19 cellular contexts compared by ENCODE assay signal in the genomic region with DNA sequence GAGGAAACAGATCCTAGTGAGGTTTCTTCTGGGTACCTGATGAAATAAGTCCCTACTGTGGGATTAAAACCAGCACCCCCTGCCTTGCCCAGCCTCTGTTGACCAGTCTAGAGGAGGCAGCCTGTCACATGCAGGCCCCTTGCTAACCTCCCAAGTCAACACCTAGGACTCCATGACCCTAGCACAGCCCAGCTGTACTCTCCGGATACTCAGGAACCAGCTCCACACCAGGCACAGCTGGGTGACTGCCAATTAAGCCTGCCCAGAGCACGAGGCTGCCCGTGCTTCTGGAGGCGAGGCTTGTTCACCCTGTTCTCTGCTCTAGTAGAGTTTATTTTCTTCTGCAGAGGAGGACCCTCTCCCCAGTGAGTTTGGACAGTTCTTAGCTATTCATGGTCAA.
DNase-seq lines count a peak whose midpoint lies in the region; ATAC-seq and TF ChIP-seq lines count a peak whose summit lies in the region.
"Had no signal": no experiment of that assay in that cellular context is flagged by ENCODE, and none has a peak within 500 bp of the region (broad histone marks: within the 10 kb centered on the region; RNA-seq: fewer than 3 reads in every experiment).

No MANE protein-coding gene starts in this region.

- H3K4me1 ChIP-seq in ascending aorta (peaks cover 0 to 11% of the 10 kb centered on the region in 2 donors), left ventricle myocardium inferior (peaks cover 37% of the 10 kb centered on the region)
- H3K4me1 ChIP-seq: uterus had no signal

- H3K4me3 ChIP-seq in ascending aorta (peak overlapping the region in 1 of 2 donors; percentile 4), left ventricle myocardium inferior (no peak overlapping the region), foreskin fibroblast (ENCODE audit: low read depth in 1 of 2, low read length in 2 of 2) (no peak overlapping the region)
- H3K4me3 ChIP-seq: cardiac muscle cell, skin epidermis, uterus had no signal

- H3K9me3 ChIP-seq in ascending aorta (no peaks in the 10 kb centered on the region), left ventricle myocardium inferior (replicated peaks) (no peaks in the 10 kb centered on the region)
- H3K9me3 ChIP-seq: uterus had no signal

- H3K27ac ChIP-seq in ascending aorta (peak overlapping the region; percentile 15 to 57), left ventricle myocardium inferior (replicated peaks) (no peak overlapping the region)
- H3K27ac ChIP-seq: cardiac muscle cell, skin epidermis, uterus, WERI-Rb-1 had no signal

- intact Hi-C loops in ascending aorta (cut with DNase I): no loop called here
- intact Hi-C loops in left ventricle myocardium inferior (cut with micrococcal nuclease): no loop called here

- H3K36me3 ChIP-seq in ascending aorta (no peaks in the 10 kb centered on the region), left ventricle myocardium inferior (no peaks in the 10 kb centered on the region)
- H3K36me3 ChIP-seq: cardiac muscle cell, uterus, WERI-Rb-1 had no signal

- DNase-seq in Ammon's horn (ENCODE audit: low spot score) (peak; percentile 50), ascending aorta (ENCODE audit: low spot score in 2 of 2) (peak in 1 of 2 donors; percentile 68), left ventricle myocardium inferior (peak; percentile 64), pons (ENCODE audit: low spot score) (peak; percentile 49), foreskin fibroblast (no peak)
- DNase-seq: activated CD8-positive, alpha-beta T cell treated with anti-CD3 and anti-CD28 coated beads for 36 hours; activated naive CD8-positive, alpha-beta T cell treated with anti-CD3 and anti-CD28 coated beads for 36 hours; activated T-cell treated with anti-CD3 and anti-CD28 coated beads, Interleukin-2, amount 50 U/mL, for 72 hours; effector memory CD4-positive, alpha-beta T cell; H9; NCI-H1436 treated with DMSO at 0.1 percent for 48 hours; T-cell; uterus; WERI-Rb-1 had no signal

- TF ChIP-seq CTCF in ascending aorta (IDR thresholded peaks at IDR 0.05) (no peak), left ventricle myocardium inferior (IDR thresholded peaks at IDR 0.05; ENCODE audit: borderline replicate concordance) (no peak), foreskin fibroblast (IDR thresholded peaks at IDR 0.05; ENCODE audit: low read depth, low read length) (no peak)

- H3K27me3 ChIP-seq in ascending aorta (no peaks in the 10 kb centered on the region), left ventricle myocardium inferior (ENCODE audit: low read depth) (no peaks in the 10 kb centered on the region)
- H3K27me3 ChIP-seq: cardiac muscle cell, uterus had no signal

- ATAC-seq in GM19324 (IDR thresholded peaks at IDR 0.05; ENCODE audit: low FRiP score, unreplicated experiment) (no peak), HG03159 (IDR thresholded peaks at IDR 0.05; ENCODE audit: unreplicated experiment) (no peak), GM18909 (IDR thresholded peaks at IDR 0.05; ENCODE audit: poor library complexity, unreplicated experiment) (no peak)
- ATAC-seq: activated CD8-positive, alpha-beta T cell treated with anti-CD3 and anti-CD28 coated beads for 36 hours; activated T-cell treated with anti-CD3 and anti-CD28 coated beads, Interleukin-2, amount 50 U/mL, for 72 hours; T-cell had no signal

Comparison
In these comparisons a context has a peak if more than half of its experiments do, and no peak if none do; other contexts are left out.
1. DNase-seq: peak in Ammon's horn (single experiment), left ventricle myocardium inferior (single experiment) and pons (single experiment); none in foreskin fibroblast (0 of 2).